17 cellular contexts compared by ENCODE assay signal in genomic region chr5:114070093-114070722, GRCh38.
A peak's percentile ranks its signal among the peaks of the same experiment; 100 is the strongest.
DNase-seq lines count a peak whose midpoint lies in the region; ATAC-seq and TF ChIP-seq lines count a peak whose summit lies in the region.
"Had no signal": no experiment of that assay in that cellular context is flagged by ENCODE, and none has a peak within 500 bp of the region (broad histone marks: within the 10 kb centered on the region; RNA-seq: fewer than 3 reads in every experiment).

No MANE protein-coding gene starts in this region.

- no peak overlapping the region for H3K23ac ChIP-seq in mesendoderm (ENCODE audit: low read length)

- no peak for ATAC-seq in HG03354 (IDR thresholded peaks at IDR 0.05; ENCODE audit: poor library complexity, severe bottlenecking, unreplicated experiment)
- no peak for ATAC-seq in heart right ventricle
- ATAC-seq: CD8-positive, alpha-beta T cell had no signal

- H2AK5ac ChIP-seq in mesendoderm (ENCODE audit: low read length), result no peak overlapping the region

- H3K79me2 ChIP-seq in mesendoderm (ENCODE audit: control insufficient read depth, insufficient read depth, low read length), result no peaks in the 10 kb centered on the region

- H3K18ac ChIP-seq in mesendoderm (ENCODE audit: low read length), result no peak overlapping the region

- H4K8ac ChIP-seq in mesendoderm (ENCODE audit: low read depth, low read length), result no peak overlapping the region

- TF ChIP-seq CTCF in endodermal cell (conservative IDR thresholded peaks at IDR 0.05) (no peak), heart right ventricle (IDR thresholded peaks at IDR 0.05) (no peak)

- no peaks in the 10 kb centered on the region for H3K27me3 ChIP-seq in endodermal cell (ENCODE audit: control insufficient read depth, insufficient read depth, low read length, poor library complexity, severe bottlenecking)
- no peaks in the 10 kb centered on the region for H3K27me3 ChIP-seq in mesendoderm (ENCODE audit: insufficient read depth, low read length, poor library complexity)
- no peaks in the 10 kb centered on the region for H3K27me3 ChIP-seq in heart right ventricle
- H3K27me3 ChIP-seq: BLaER1 had no signal

- H2BK5ac ChIP-seq in mesendoderm (ENCODE audit: low read length), result no peak overlapping the region

- H2BK120ac ChIP-seq in mesendoderm (ENCODE audit: low read depth, low read length), result no peak overlapping the region

- H3K4ac ChIP-seq in mesendoderm (ENCODE audit: low read depth, low read length), result no peak overlapping the region

- H3K27me3 Mint-ChIP-seq in activated CD4-positive, alpha-beta T cell treated with anti-CD3 and anti-CD28 coated beads, Interleukin-2, amount 10 ng/mL, durations not matched to agents 24 days and 14 days, result no peaks in the 10 kb centered on the region
- H3K27me3 Mint-ChIP-seq in endodermal cell (ENCODE audit: insufficient read depth), result peaks cover 6% of the 10 kb centered on the region
- H3K27me3 Mint-ChIP-seq: B cell; CD4-positive, CD25-positive, alpha-beta regulatory T cell had no signal

- H2BK15ac ChIP-seq in mesendoderm (replicated peaks; ENCODE audit: low read depth), result no peak overlapping the region

- no peak overlapping the region for H3K27ac ChIP-seq in endodermal cell (ENCODE audit: low read depth, low read length)
- H3K27ac ChIP-seq in mesendoderm (ENCODE audit: low read depth, low read length), result no peak overlapping the region
- no peak overlapping the region for H3K27ac ChIP-seq in heart right ventricle
- H3K27ac ChIP-seq: 22Rv1, BLaER1, C4-2B, GM23248 had no signal

- no peaks in the 10 kb centered on the region for H3K79me1 ChIP-seq in mesendoderm (ENCODE audit: low read length)

- no peak overlapping the region for H3K27ac Mint-ChIP-seq in activated CD4-positive, alpha-beta T cell treated with anti-CD3 and anti-CD28 coated beads, Interleukin-2, amount 10 ng/mL, durations not matched to agents 24 days and 14 days
- H3K27ac Mint-ChIP-seq in endodermal cell, result no peak overlapping the region
- H3K27ac Mint-ChIP-seq: B cell; CD4-positive, CD25-positive, alpha-beta regulatory T cell; CD8-positive, alpha-beta T cell had no signal

- H3K4me2 ChIP-seq in mesendoderm (ENCODE audit: low read length), result no peak overlapping the region
- H3K4me2 ChIP-seq: BLaER1 had no signal

- no peaks in the 10 kb centered on the region for H3K4me1 ChIP-seq in endodermal cell (ENCODE audit: control insufficient read depth, insufficient read depth, low read length)
- no peaks in the 10 kb centered on the region for H3K4me1 ChIP-seq in mesendoderm (ENCODE audit: control insufficient read depth, low read depth, low read length)
- no peaks in the 10 kb centered on the region for H3K4me1 ChIP-seq in heart right ventricle
- H3K4me1 ChIP-seq: Caco-2 had no signal

- peak; percentile 31 for DNase-seq in activated CD4-positive, alpha-beta T cell treated with anti-CD3 and anti-CD28 coated beads, Interleukin-2, amount 10 ng/mL, durations not matched to agents 24 days and 14 days
- no peak for DNase-seq in activated CD4-positive, alpha-beta T cell treated with anti-CD3 and anti-CD28 coated beads for 1 hour
- DNase-seq in endodermal cell (peak; percentile 59), mesendoderm (peak; percentile 29), heart right ventricle (no peak)
- DNase-seq: Caco-2; CD4-positive, CD25-positive, alpha-beta regulatory T cell; CD8-positive, alpha-beta T cell; DMS153; DND-41; GM23248; HCEC 1CT had no signal

- H3K9me3 Mint-ChIP-seq in activated CD4-positive, alpha-beta T cell treated with anti-CD3 and anti-CD28 coated beads, Interleukin-2, amount 10 ng/mL, durations not matched to agents 24 days and 14 days, result no peaks in the 10 kb centered on the region
- no peaks in the 10 kb centered on the region for H3K9me3 Mint-ChIP-seq in endodermal cell
- H3K9me3 Mint-ChIP-seq: CD8-positive, alpha-beta T cell had no signal

- no peaks in the 10 kb centered on the region for H3K4me1 Mint-ChIP-seq in activated CD4-positive, alpha-beta T cell treated with anti-CD3 and anti-CD28 coated beads, Interleukin-2, amount 10 ng/mL, durations not matched to agents 24 days and 14 days
- H3K4me1 Mint-ChIP-seq in endodermal cell, result peaks cover 5% of the 10 kb centered on the region
- H3K4me1 Mint-ChIP-seq: B cell; CD4-positive, CD25-positive, alpha-beta regulatory T cell had no signal

- no peak overlapping the region for H3K4me3 Mint-ChIP-seq in activated CD4-positive, alpha-beta T cell treated with anti-CD3 and anti-CD28 coated beads, Interleukin-2, amount 10 ng/mL, durations not matched to agents 24 days and 14 days
- H3K4me3 Mint-ChIP-seq in endodermal cell, result no peak overlapping the region
- H3K4me3 Mint-ChIP-seq: B cell; CD4-positive, CD25-positive, alpha-beta regulatory T cell; CD8-positive, alpha-beta T cell had no signal

- 71 to 76% methylated on average over 5 to 7 of the region's 7 CpGs for WGBS in endodermal cell (ENCODE audit: insufficient coverage in 1 of 2, insufficient read length in 1 of 2), 2 experiments
- no CpG with 5 or more reads among the region's 7 CpGs for WGBS in mesendoderm (ENCODE audit: extremely low coverage, insufficient coverage, low lambda C conversion rate)
- 64 to 66% methylated on average over 7 of the region's 7 CpGs for WGBS in heart right ventricle, 2 donors

- H3K36me3 ChIP-seq in endodermal cell (ENCODE audit: control insufficient read depth, insufficient read depth, low read length), result no peaks in the 10 kb centered on the region
- no peaks in the 10 kb centered on the region for H3K36me3 ChIP-seq in mesendoderm (ENCODE audit: control insufficient read depth, insufficient read depth, low read length)
- H3K36me3 ChIP-seq in heart right ventricle, result no peaks in the 10 kb centered on the region
- H3K36me3 ChIP-seq: BLaER1 had no signal

- no peak overlapping the region for H3K56ac ChIP-seq in mesendoderm (ENCODE audit: low read length)

- H3K4me3 ChIP-seq in endodermal cell (ENCODE audit: low read length) (no peak overlapping the region), mesendoderm (ENCODE audit: low read length) (no peak overlapping the region), heart right ventricle (no peak overlapping the region)
- H3K4me3 ChIP-seq: BLaER1, GM23248 had no signal

- no peaks in the 10 kb centered on the region for H3K36me3 Mint-ChIP-seq in activated CD4-positive, alpha-beta T cell treated with anti-CD3 and anti-CD28 coated beads, Interleukin-2, amount 10 ng/mL, durations not matched to agents 24 days and 14 days (ENCODE audit: low read depth)
- no peaks in the 10 kb centered on the region for H3K36me3 Mint-ChIP-seq in endodermal cell (ENCODE audit: low read depth)
- H3K36me3 Mint-ChIP-seq: CD4-positive, CD25-positive, alpha-beta regulatory T cell; CD8-positive, alpha-beta T cell had no signal

- no peak overlapping the region for H4K5ac ChIP-seq in mesendoderm (ENCODE audit: low read length)

- no peak overlapping the region for H3K9ac ChIP-seq in endodermal cell (ENCODE audit: extremely low read depth, low read length, poor library complexity, severe bottlenecking)
- H3K9ac ChIP-seq in mesendoderm (ENCODE audit: low read length), result no peak overlapping the region
- H3K9ac ChIP-seq: BLaER1, GM23248 had no signal

- intact Hi-C loops in activated CD4-positive, alpha-beta T cell treated with anti-CD3 and anti-CD28 coated beads, Interleukin-2, amount 10 ng/mL, durations not matched to agents 24 days and 14 days (cut with micrococcal nuclease), result no loop called here
- intact Hi-C loops in heart right ventricle (cut with DNase I), result no loop called here

- H3K9me3 ChIP-seq in endodermal cell (ENCODE audit: control insufficient read depth, low read length), result no peaks in the 10 kb centered on the region
- H3K9me3 ChIP-seq in heart right ventricle, result no peaks in the 10 kb centered on the region
- H3K9me3 ChIP-seq: BLaER1, Caco-2 had no signal

Comparison
In these comparisons a context has a peak if more than half of its experiments do, and no peak if none do; other contexts are left out.
1. DNase-seq: peak in activated CD4-positive, alpha-beta T cell treated with anti-CD3 and anti-CD28 coated beads, Interleukin-2, amount 10 ng/mL, durations not matched to agents 24 days and 14 days (single experiment), endodermal cell (single experiment) and mesendoderm (single experiment); none in activated CD4-positive, alpha-beta T cell treated with anti-CD3 and anti-CD28 coated beads for 1 hour (single experiment) and heart right ventricle (0 of 2).